In genomic region chr1:177586429-177586828, GRCh38 we compare ENCODE assay signal across 16 cellular contexts.
DNase-seq lines count a peak whose midpoint lies in the region; ATAC-seq, FAIRE-seq and TF ChIP-seq lines count a peak whose summit lies in the region.
"Had no signal": no experiment of that assay in that cellular context is flagged by ENCODE, and none has a peak within 500 bp of the region (broad histone marks: within the 10 kb centered on the region; RNA-seq: fewer than 3 reads in every experiment).

No MANE protein-coding gene starts in this region.

- H3K4me3 ChIP-seq in fibroblast of lung (replicated peaks in 1 of 4; ENCODE audit: control extremely low read depth in 1 of 4, insufficient read depth in 1 of 4, low read depth in 3 of 4, low read length in 4 of 4): no peak overlapping the region
- no peak overlapping the region for H3K4me3 ChIP-seq in kidney (ENCODE audit: low read length in 2 of 2)
- H3K4me3 ChIP-seq: heart left ventricle had no signal

- H4K20me1 ChIP-seq in fibroblast of lung (ENCODE audit: control insufficient read depth, extremely low read depth, insufficient read depth, low read length): no peaks in the 10 kb centered on the region

- H3K79me2 ChIP-seq in fibroblast of lung (ENCODE audit: control insufficient read depth, insufficient read depth, low read length): no peaks in the 10 kb centered on the region

- H3K27me3 ChIP-seq in fibroblast of lung (ENCODE audit: control insufficient read depth, insufficient read depth, low read length): no peaks in the 10 kb centered on the region

- H3K9me3 ChIP-seq in fibroblast of lung (ENCODE audit: control insufficient read depth, insufficient read depth, low read depth, low read length) (no peaks in the 10 kb centered on the region), kidney (ENCODE audit: control insufficient read depth in 1 of 2, low read length in 2 of 2) (no peaks in the 10 kb centered on the region)
- H3K9me3 ChIP-seq: heart left ventricle had no signal

- no peaks in the 10 kb centered on the region for H3K36me3 ChIP-seq in fibroblast of lung (ENCODE audit: control insufficient read depth, insufficient read depth, low read length)
- no peaks in the 10 kb centered on the region for H3K36me3 ChIP-seq in kidney (ENCODE audit: control insufficient read depth in 1 of 2, insufficient read depth in 2 of 2, low read length in 2 of 2)
- H3K36me3 ChIP-seq: heart left ventricle had no signal

- FAIRE-seq in HTR-8/SVneo (lab: Jason Lieb, UNC) (no peak), kidney (lab: Jason Lieb, UNC) (no peak)

- ATAC-seq in GM19351 (IDR thresholded peaks at IDR 0.05; ENCODE audit: unreplicated experiment): no peak
- ATAC-seq: heart left ventricle; left lobe of liver; natural killer cell treated with Interleukin-12 subunit alpha and Interleukin-12 subunit beta and Interleukin-15 and Interleukin-18, amount 100 ng/mL, for 72 hours had no signal

- TF ChIP-seq CTCF in VCaP (conservative IDR thresholded peaks at IDR 0.05) (no peak), fibroblast of lung (conservative IDR thresholded peaks at IDR 0.05 in 1 of 2, IDR thresholded peaks at IDR 0.05 in 1 of 2; ENCODE audit: low read depth in 1 of 2, low read length in 2 of 2) (no peak), kidney (IDR thresholded peaks at IDR 0.05; ENCODE audit: borderline replicate concordance, extremely low read depth, insufficient read depth) (no peak)

- no peak overlapping the region for H3K4me2 ChIP-seq in fibroblast of lung (ENCODE audit: extremely low read depth, insufficient read depth, low read length)

- H3K9ac ChIP-seq in fibroblast of lung (ENCODE audit: insufficient read depth, low read length) (no peak overlapping the region), kidney (ENCODE audit: low read length in 2 of 2) (no peak overlapping the region)

- H3K4me1 ChIP-seq in fibroblast of lung (ENCODE audit: control insufficient read depth, extremely low read depth, insufficient read depth, low read length): no peaks in the 10 kb centered on the region
- no peaks in the 10 kb centered on the region for H3K4me1 ChIP-seq in kidney (ENCODE audit: control insufficient read depth in 1 of 2, insufficient read depth in 1 of 2, low read depth in 1 of 2, low read length in 2 of 2)
- H3K4me1 ChIP-seq: heart left ventricle had no signal

- H2AFZ ChIP-seq in fibroblast of lung (ENCODE audit: low read length): no peak overlapping the region

- DNase-seq in EL (peak; percentile 68), fibroblast of lung (ENCODE audit: low read depth in 2 of 2) (peak; percentile 76 to 94), renal cortical epithelial cell (ENCODE audit: low read depth) (peak; percentile 82), HTR-8/SVneo (ENCODE audit: insufficient read length, low spot score) (no peak), DMS153 treated with DMSO at 0.1 percent for 48 hours (lab: John Stamatoyannopoulos, UW; ENCODE audit: unreplicated experiment) (no peak), kidney (no peak)
- DNase-seq: activated T-cell treated with anti-CD3 and anti-CD28 coated beads, Interleukin-2, amount 50 U/mL, for 1 hour; anterior cingulate cortex; effector CD4-positive, alpha-beta T cell; heart left ventricle; NCI-H1105; NCI-H2227 treated with DMSO at 0.1 percent for 48 hours had no signal

- intact Hi-C loops in kidney (cut with DNase I): no loop called here

- peak overlapping the region; percentile 95 for H3K27ac ChIP-seq in VCaP
- H3K27ac ChIP-seq in fibroblast of lung (ENCODE audit: insufficient read depth, low read length): no peak overlapping the region
- H3K27ac ChIP-seq in kidney (ENCODE audit: low read depth in 2 of 2, low read length in 2 of 2): no peak overlapping the region
- H3K27ac ChIP-seq: heart left ventricle had no signal

Comparison
In these comparisons a context has a peak if more than half of its experiments do, and no peak if none do; other contexts are left out.
1. DNase-seq: peak in EL (single experiment), fibroblast of lung (2 of 2) and renal cortical epithelial cell (single experiment); none in HTR-8/SVneo (single experiment), DMS153 treated with DMSO at 0.1 percent for 48 hours (single experiment) and kidney (single experiment).